In the genomic region with DNA sequence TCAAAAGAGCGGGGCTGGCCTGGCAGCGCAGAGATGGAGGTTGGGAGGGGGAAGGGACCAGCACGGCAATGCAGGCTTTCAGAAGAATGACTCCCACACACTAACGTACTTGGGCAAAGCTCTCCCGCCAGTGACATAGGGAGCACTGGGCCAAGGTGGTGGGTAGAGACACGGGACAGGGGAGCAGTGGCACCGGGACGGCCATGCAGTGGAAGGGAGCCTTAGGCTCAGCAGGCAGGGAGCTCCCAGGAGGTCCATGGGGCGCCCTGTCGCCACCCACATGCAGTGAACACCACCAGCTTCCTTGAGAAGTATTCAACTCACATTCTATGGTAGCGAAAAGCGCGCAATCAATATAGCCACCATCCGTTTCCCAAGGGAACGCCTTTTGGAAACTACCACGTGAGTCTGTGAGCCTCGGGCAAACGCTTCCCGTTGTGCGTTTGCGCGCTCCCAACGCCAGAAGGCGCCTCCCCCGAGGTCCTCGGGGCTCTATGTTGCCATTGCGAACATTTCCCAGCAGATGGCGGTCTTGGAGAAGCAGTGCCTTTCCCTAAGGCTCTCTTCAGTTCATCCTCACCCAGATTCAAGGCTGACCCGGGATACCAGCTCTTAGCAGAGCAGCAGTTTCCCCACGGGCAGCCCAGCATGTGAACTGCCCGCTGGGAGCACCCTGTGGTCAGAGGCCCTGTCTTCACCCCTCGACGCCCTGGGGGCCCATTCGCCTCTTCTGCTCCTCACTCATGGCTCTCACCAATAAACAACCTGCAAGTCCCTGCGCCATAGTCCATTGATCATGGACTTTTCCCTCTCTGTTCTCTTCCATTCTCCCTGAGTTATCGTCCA, we compare ENCODE assay signal across 8 cellular contexts. TPM values are rescaled to one million over a fixed set of nuclear protein-coding genes. Genes with fewer than 3 reads are reported as not detected.
A peak's percentile ranks its signal among the peaks of the same experiment; 100 is the strongest.
DNase-seq lines count a peak whose midpoint lies in the region; ATAC-seq and TF ChIP-seq lines count a peak whose summit lies in the region.

No MANE protein-coding gene starts in this region.

- H3K4me3 Mint-ChIP-seq in activated T-helper 17 cell treated with anti-CD3 and anti-CD28 coated beads, Interleukin-2, amount 50 U/mL, for 72 hours, result peak overlapping the region; percentile 75
- H3K4me3 Mint-ChIP-seq in nephron progenitor cell, result peak overlapping the region; percentile 79

- peaks cover 11% of the 10 kb centered on the region for H3K4me1 Mint-ChIP-seq in activated T-helper 17 cell treated with anti-CD3 and anti-CD28 coated beads, Interleukin-2, amount 50 U/mL, for 72 hours
- H3K4me1 Mint-ChIP-seq in nephron progenitor cell, result peaks cover 16% of the 10 kb centered on the region

- peaks cover 21% of the 10 kb centered on the region for H3K27me3 Mint-ChIP-seq in activated T-helper 17 cell treated with anti-CD3 and anti-CD28 coated beads, Interleukin-2, amount 50 U/mL, for 72 hours
- H3K27me3 Mint-ChIP-seq in nephron progenitor cell (ENCODE audit: low read depth, poor library complexity), result peaks cover 8% of the 10 kb centered on the region

- peak; percentile 97 for TF ChIP-seq CTCF in fibroblast of the aortic adventitia (IDR thresholded peaks at IDR 0.05; ENCODE audit: insufficient read depth, low read length)
- TF ChIP-seq CTCF in nephron progenitor cell (IDR thresholded peaks at IDR 0.05), result peak; percentile 97

- no peaks in the 10 kb centered on the region for H3K36me3 Mint-ChIP-seq in activated T-helper 17 cell treated with anti-CD3 and anti-CD28 coated beads, Interleukin-2, amount 50 U/mL, for 72 hours (ENCODE audit: low read depth)
- H3K36me3 Mint-ChIP-seq in nephron progenitor cell (ENCODE audit: low read depth), result no peaks in the 10 kb centered on the region

- in situ Hi-C loops in KBM-7 (cut with MboI; ENCODE audit: low pct_unique_long_range_greater_than_20kb, low sequenced_read_pairs), result loop anchor here (25.0 kb wide), 1 partner anchor 112 kb away; no protein-coding TSS in a partner anchor

- H3K27ac Mint-ChIP-seq in activated T-helper 17 cell treated with anti-CD3 and anti-CD28 coated beads, Interleukin-2, amount 50 U/mL, for 72 hours, result peak overlapping the region; percentile 63
- H3K27ac Mint-ChIP-seq in nephron progenitor cell, result no peak overlapping the region

- ATAC-seq in GM21528 (IDR thresholded peaks at IDR 0.05; ENCODE audit: low FRiP score, unreplicated experiment), result peak; percentile 60
- ATAC-seq in activated T-helper 17 cell treated with anti-CD3 and anti-CD28 coated beads, Interleukin-2, amount 50 U/mL, for 72 hours (replicated peaks), result peak; percentile 84
- ATAC-seq in stimulated activated naive CD8-positive, alpha-beta T cell treated with anti-CD3 and anti-CD28 coated beads, Interleukin-15, Interleukin-2, amounts not matched to agents 100 U/mL and 50 U/mL, for 24 hours, result peak; percentile 87

- H3K9me3 Mint-ChIP-seq in activated T-helper 17 cell treated with anti-CD3 and anti-CD28 coated beads, Interleukin-2, amount 50 U/mL, for 72 hours, result no peaks in the 10 kb centered on the region
- no peaks in the 10 kb centered on the region for H3K9me3 Mint-ChIP-seq in nephron progenitor cell

- DNase-seq in DMS 273 treated with DMSO at 0.1 percent for 48 hours (lab: John Stamatoyannopoulos, UW), result peak; percentile 63
- peak; percentile 92 for DNase-seq in KBM-7
- peak; percentile 89 for DNase-seq in RKO (ENCODE audit: low spot score)
- DNase-seq in fibroblast of the aortic adventitia (ENCODE audit: low read depth), result peak; percentile 81
- DNase-seq in nephron progenitor cell, result peak; percentile 90
- DNase-seq in stimulated activated naive CD8-positive, alpha-beta T cell treated with anti-CD3 and anti-CD28 coated beads, Interleukin-15, Interleukin-2, amounts not matched to agents 100 U/mL and 50 U/mL, for 24 hours, result peak; percentile 84

- peak overlapping the region; percentile 60 for H3K4me3 ChIP-seq in fibroblast of the aortic adventitia (ENCODE audit: low read depth, low read length)

RNA-seq across cellular contexts. Expression of gene OPALIN, which starts 16.4 kb away (rescaled TPM):
- total RNA-seq in activated T-helper 17 cell treated with anti-CD3 and anti-CD28 coated beads, Interleukin-2, amount 50 U/mL, for 72 hours, result not detected
- total RNA-seq in fibroblast of the aortic adventitia (ENCODE audit: low replicate concordance), result not detected in 2 replicates

Comparison
In these comparisons a context has a peak if more than half of its experiments do, and no peak if none do; other contexts are left out.
1. Peak in every context shown above with its lines: DNase-seq, ATAC-seq and H3K4me3 ChIP-seq.